Comparison of ENCODE assay signal across 18 cellular contexts in the genomic region with DNA sequence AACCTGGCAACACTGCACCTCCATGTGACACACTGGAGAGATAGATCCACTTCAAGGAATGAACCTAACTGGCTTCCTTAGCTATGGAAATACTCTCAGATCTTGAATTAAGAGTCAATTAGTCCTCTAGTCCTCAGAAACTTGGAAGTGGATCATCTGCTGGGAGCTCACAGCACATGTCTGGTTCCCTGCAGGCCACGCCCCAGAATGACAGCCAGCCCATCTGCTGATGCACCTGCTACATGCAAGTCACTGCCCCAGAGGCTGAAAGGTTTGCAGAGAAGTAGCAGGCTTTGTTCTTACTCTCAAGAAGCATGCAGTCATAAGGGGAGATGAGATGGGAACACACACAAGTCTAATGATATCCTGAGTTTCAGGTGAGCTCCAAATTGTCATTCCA.
A peak's percentile ranks its signal among the peaks of the same experiment; 100 is the strongest.
DNase-seq lines count a peak whose midpoint lies in the region; ATAC-seq and TF ChIP-seq lines count a peak whose summit lies in the region.
"Had no signal": no experiment of that assay in that cellular context is flagged by ENCODE, and none has a peak within 500 bp of the region (broad histone marks: within the 10 kb centered on the region; RNA-seq: fewer than 3 reads in every experiment).

No MANE protein-coding gene starts in this region.

- H3K9me3 Mint-ChIP-seq in neural crest cell, result no peaks in the 10 kb centered on the region
- H3K9me3 Mint-ChIP-seq: activated naive CD4-positive, alpha-beta T cell treated with anti-CD3 and anti-CD28 coated beads, Interleukin-2, amount 10 ng/mL, durations not matched to agents 7 days and 5 days had no signal

- H2BK120ac ChIP-seq in mesendoderm (ENCODE audit: low read depth, low read length), result no peak overlapping the region

- no peaks in the 10 kb centered on the region for H3K79me1 ChIP-seq in mesendoderm (ENCODE audit: low read length)

- no TSS peak for BruUV-seq in PC-3 (replicated peaks; lab: Mats Ljungman, UMichigan)

- POLR2A ChIA-PET in PC-3 (lab: Charles Lee; ENCODE audit: unreplicated experiment), result no interaction called here

- no peaks in the 10 kb centered on the region for H4K20me1 ChIP-seq in PC-3 (ENCODE audit: low read length)

- H2AK5ac ChIP-seq in mesendoderm (ENCODE audit: low read length), result no peak overlapping the region

- H3K4me2 ChIP-seq in PC-3 (ENCODE audit: low read length) (no peak overlapping the region), mesendoderm (ENCODE audit: low read length) (no peak overlapping the region)

- H4K8ac ChIP-seq in mesendoderm (ENCODE audit: low read depth, low read length), result no peak overlapping the region

- no peaks in the 10 kb centered on the region for H3K9me2 ChIP-seq in PC-3 (replicated peaks; ENCODE audit: low read length)

- no peak for TF ChIP-seq CTCF in PC-3 (conservative IDR thresholded peaks at IDR 0.05; ENCODE audit: low read depth, low read length)
- TF ChIP-seq CTCF in neural crest cell (conservative IDR thresholded peaks at IDR 0.05), result no peak
- no peak for TF ChIP-seq CTCF in GM13977 (IDR thresholded peaks at IDR 0.05; ENCODE audit: extremely low read depth, insufficient read depth, missing control alignments)

- no peaks in the 10 kb centered on the region for H3K9me3 ChIP-seq in PC-3 (ENCODE audit: low read length)
- H3K9me3 ChIP-seq: lower lobe of right lung, spleen, upper lobe of right lung had no signal

- CTCF ChIA-PET in PC-3 (lab: Charles Lee), result no interaction called here

- H3K4ac ChIP-seq in mesendoderm (ENCODE audit: low read depth, low read length), result no peak overlapping the region

- no peak overlapping the region for H3K23ac ChIP-seq in mesendoderm (ENCODE audit: low read length)

- intact Hi-C loops in PC-3 (cut with micrococcal nuclease), result no loop called here

- WGBS in mesendoderm (ENCODE audit: extremely low coverage, insufficient coverage, low lambda C conversion rate), result no CpG with 5 or more reads among the region's 1 CpG

- in situ Hi-C loops in GM13977 (cut with MboI; ENCODE audit: low pct_unique_long_range_greater_than_20kb, low sequenced_read_pairs, unreplicated experiment), result no loop called here

- no peaks in the 10 kb centered on the region for H3F3A ChIP-seq in PC-3 (ENCODE audit: low read length, unreplicated experiment)

- no peaks in the 10 kb centered on the region for H3K27me3 ChIP-seq in PC-3 (ENCODE audit: low read length)
- no peaks in the 10 kb centered on the region for H3K27me3 ChIP-seq in mesendoderm (ENCODE audit: insufficient read depth, low read length, poor library complexity)
- H3K27me3 ChIP-seq: upper lobe of right lung had no signal

- H3K56ac ChIP-seq in mesendoderm (ENCODE audit: low read length), result no peak overlapping the region

- H3K27me3 Mint-ChIP-seq in neural crest cell (ENCODE audit: low read depth), result peaks cover 12% of the 10 kb centered on the region

- H3K36me3 ChIP-seq in PC-3 (ENCODE audit: low read depth, low read length), result no peaks in the 10 kb centered on the region
- H3K36me3 ChIP-seq in mesendoderm (ENCODE audit: control insufficient read depth, insufficient read depth, low read length), result no peaks in the 10 kb centered on the region
- H3K36me3 ChIP-seq: lower lobe of right lung, spleen, upper lobe of right lung had no signal

- H3K4me3 ChIP-seq in PC-3 (ENCODE audit: low read length) (no peak overlapping the region), mesendoderm (ENCODE audit: low read length) (no peak overlapping the region)
- H3K4me3 ChIP-seq: lower lobe of right lung, spleen, upper lobe of right lung had no signal

- H3K27ac Mint-ChIP-seq in neural crest cell (ENCODE audit: unreplicated experiment), result peak overlapping the region; percentile 68
- H3K27ac Mint-ChIP-seq: activated naive CD4-positive, alpha-beta T cell treated with anti-CD3 and anti-CD28 coated beads, Interleukin-2, amount 10 ng/mL, durations not matched to agents 7 days and 5 days had no signal

- H2AFZ ChIP-seq in PC-3 (ENCODE audit: low read length), result no peak overlapping the region

- no peak overlapping the region for H4K5ac ChIP-seq in mesendoderm (ENCODE audit: low read length)

- no peak overlapping the region for H2BK5ac ChIP-seq in mesendoderm (ENCODE audit: low read length)

- no peak overlapping the region for H2BK15ac ChIP-seq in mesendoderm (replicated peaks; ENCODE audit: low read depth)

- H3K36me3 Mint-ChIP-seq in neural crest cell (ENCODE audit: low read depth), result no peaks in the 10 kb centered on the region
- H3K36me3 Mint-ChIP-seq: activated naive CD4-positive, alpha-beta T cell treated with anti-CD3 and anti-CD28 coated beads, Interleukin-2, amount 10 ng/mL, durations not matched to agents 7 days and 5 days had no signal

- DNase-seq in NCI-H2029 (lab: John Stamatoyannopoulos, UW) (peak; percentile 6), NCI-H2029 treated with DMSO at 0.1 percent for 48 hours (lab: John Stamatoyannopoulos, UW) (no peak), NCI-H2171 treated with DMSO at 0.1 percent for 48 hours (lab: John Stamatoyannopoulos, UW) (peak; percentile 86), PC-3 (no peak), neural crest cell (ENCODE audit: low read depth, low spot score) (no peak), mesendoderm (no peak), GM13977 (ENCODE audit: low spot score) (no peak), HUDEP-2 (lab: John Stamatoyannopoulos, UW; ENCODE audit: unreplicated experiment in 76 of 76) (no peak)
- DNase-seq: activated CD4-positive, alpha-beta T cell treated with anti-CD3 and anti-CD28 coated beads for 1 hour; activated naive CD4-positive, alpha-beta T cell treated with anti-CD3 and anti-CD28 coated beads, Interleukin-2, amount 10 ng/mL, durations not matched to agents 7 days and 5 days; activated T-cell treated with anti-CD3 and anti-CD28 coated beads, Interleukin-2, amount 50 U/mL, for 48 hours; foreskin keratinocyte; hippocampal formation; lower lobe of right lung; NCI-H1436; nucleus accumbens; spleen; upper lobe of right lung had no signal

- H3K79me2 ChIP-seq in PC-3 (ENCODE audit: low read length) (no peaks in the 10 kb centered on the region), mesendoderm (ENCODE audit: control insufficient read depth, insufficient read depth, low read length) (no peaks in the 10 kb centered on the region)

- H3K9ac ChIP-seq in PC-3 (ENCODE audit: low read length) (no peak overlapping the region), mesendoderm (ENCODE audit: low read length) (no peak overlapping the region)

- no peak overlapping the region for H3K4me3 Mint-ChIP-seq in neural crest cell
- H3K4me3 Mint-ChIP-seq: activated naive CD4-positive, alpha-beta T cell treated with anti-CD3 and anti-CD28 coated beads, Interleukin-2, amount 10 ng/mL, durations not matched to agents 7 days and 5 days had no signal

- 0 out of 2 replicates have a peak, but pooled peaks cover 3% of the 10 kb centered on the region for H3K4me1 ChIP-seq in PC-3 (ENCODE audit: insufficient read depth, low read length)
- H3K4me1 ChIP-seq in mesendoderm (ENCODE audit: control insufficient read depth, low read depth, low read length), result no peaks in the 10 kb centered on the region
- H3K4me1 ChIP-seq: foreskin keratinocyte, spleen had no signal

- no peak overlapping the region for H3K18ac ChIP-seq in mesendoderm (ENCODE audit: low read length)

- no peaks in the 10 kb centered on the region for H3K4me1 Mint-ChIP-seq in neural crest cell
- H3K4me1 Mint-ChIP-seq: activated naive CD4-positive, alpha-beta T cell treated with anti-CD3 and anti-CD28 coated beads, Interleukin-2, amount 10 ng/mL, durations not matched to agents 7 days and 5 days had no signal

- H3K27ac ChIP-seq in PC-3 (ENCODE audit: low read length) (no peak overlapping the region), mesendoderm (ENCODE audit: low read depth, low read length) (no peak overlapping the region)
- H3K27ac ChIP-seq: foreskin keratinocyte, lower lobe of right lung, spleen, upper lobe of right lung had no signal

- ATAC-seq in PC-3, result peak; percentile 34
- ATAC-seq: foreskin keratinocyte, lower lobe of right lung, upper lobe of right lung had no signal

Comparison
In these comparisons a context has a peak if more than half of its experiments do, and no peak if none do; other contexts are left out.
1. DNase-seq: peak in NCI-H2029 (single experiment) and NCI-H2171 treated with DMSO at 0.1 percent for 48 hours (single experiment); none in NCI-H2029 treated with DMSO at 0.1 percent for 48 hours (single experiment), PC-3 (single experiment), neural crest cell (single experiment), mesendoderm (single experiment), GM13977 (single experiment) and HUDEP-2 (0 of 76).